In genomic region chr3:177831361-177831760, GRCh38 we compare ENCODE assay signal across 23 cellular contexts.
DNase-seq lines count a peak whose midpoint lies in the region; ATAC-seq and TF ChIP-seq lines count a peak whose summit lies in the region.
"Had no signal": no experiment of that assay in that cellular context is flagged by ENCODE, and none has a peak within 500 bp of the region (broad histone marks: within the 10 kb centered on the region; RNA-seq: fewer than 3 reads in every experiment).

No MANE protein-coding gene starts in this region.

- H3K4me1 Mint-ChIP-seq in Calu3 (ENCODE audit: low read depth, unreplicated experiment), result peaks cover 70% of the 10 kb centered on the region
- H3K4me1 Mint-ChIP-seq: immature natural killer cell had no signal

- no peaks in the 10 kb centered on the region for H3K79me2 ChIP-seq in osteoblast (ENCODE audit: insufficient read depth, low read length)

- H2AFZ ChIP-seq in osteoblast (ENCODE audit: low read length), result no peak overlapping the region

- H3K36me3 Mint-ChIP-seq in Calu3 (ENCODE audit: insufficient read depth, unreplicated experiment), result peaks cover 11% of the 10 kb centered on the region
- H3K36me3 Mint-ChIP-seq: immature natural killer cell; stimulated activated effector memory CD8-positive, alpha-beta T cell treated with anti-CD3 and anti-CD28 coated beads, Interleukin-12 subunit alpha, Interleukin-12 subunit beta, amount 100 ng/mL, for 72 hours; WTC11 had no signal

- H3K9me3 ChIP-seq in breast epithelium (no peaks in the 10 kb centered on the region), osteoblast (ENCODE audit: low read depth, low read length) (no peaks in the 10 kb centered on the region)
- H3K9me3 ChIP-seq: Peyer's patch, right lobe of liver, thoracic aorta had no signal

- no peak for ATAC-seq in HG02884 (IDR thresholded peaks at IDR 0.05; ENCODE audit: unreplicated experiment)
- ATAC-seq: right lobe of liver; stimulated activated effector memory CD8-positive, alpha-beta T cell treated with anti-CD3 and anti-CD28 coated beads, Interleukin-12 subunit alpha, Interleukin-12 subunit beta, amount 100 ng/mL, for 72 hours; WTC11 had no signal

- TF ChIP-seq POLR2A in breast epithelium (IDR thresholded peaks at IDR 0.05), result no peak

- no peaks in the 10 kb centered on the region for H3K27me3 Mint-ChIP-seq in Calu3 (ENCODE audit: unreplicated experiment)
- H3K27me3 Mint-ChIP-seq: CD4-positive, alpha-beta T cell had no signal

- no peak overlapping the region for H3K4me3 Mint-ChIP-seq in Calu3 (ENCODE audit: low read depth, unreplicated experiment)
- H3K4me3 Mint-ChIP-seq: CD4-positive, alpha-beta T cell; H9; immature natural killer cell; stimulated activated effector memory CD8-positive, alpha-beta T cell treated with anti-CD3 and anti-CD28 coated beads, Interleukin-12 subunit alpha, Interleukin-12 subunit beta, amount 100 ng/mL, for 72 hours; WTC11 had no signal

- H3K27ac ChIP-seq in breast epithelium, result peak overlapping the region; percentile 4 to 62
- peak overlapping the region; percentile 65 for H3K27ac ChIP-seq in osteoblast (ENCODE audit: low read depth, low read length)
- H3K27ac ChIP-seq: right lobe of liver, SK-N-MC had no signal

- no peaks in the 10 kb centered on the region for H3K27me3 ChIP-seq in breast epithelium
- H3K27me3 ChIP-seq in osteoblast (ENCODE audit: insufficient read depth, low read length), result no peaks in the 10 kb centered on the region
- H3K27me3 ChIP-seq: Peyer's patch, right lobe of liver had no signal

- TF ChIP-seq CTCF in Calu3 (IDR thresholded peaks at IDR 0.05; ENCODE audit: unreplicated experiment) (no peak), breast epithelium (IDR thresholded peaks at IDR 0.05) (no peak), osteoblast (IDR thresholded peaks at IDR 0.05; ENCODE audit: extremely low read depth, low read depth, low read length) (no peak)

- H3K36me3 ChIP-seq in breast epithelium (no peaks in the 10 kb centered on the region), osteoblast (ENCODE audit: insufficient read depth, low read length) (no peaks in the 10 kb centered on the region)
- H3K36me3 ChIP-seq: Peyer's patch, right lobe of liver, thoracic aorta had no signal

- no TSS peak for BruUV-seq in Calu3 (replicated peaks; lab: Mats Ljungman, UMichigan)

- H3K4me1 ChIP-seq in breast epithelium (peaks cover 0 to 8% of the 10 kb centered on the region in 2 donors), osteoblast (ENCODE audit: insufficient read depth, low read length) (peaks cover 49% of the 10 kb centered on the region)

- no peak overlapping the region for H3K4me2 ChIP-seq in osteoblast (ENCODE audit: insufficient read depth, low read length)

- intact Hi-C loops in Calu3 (cut with micrococcal nuclease; ENCODE audit: unreplicated experiment), result no loop called here
- intact Hi-C loops in breast epithelium (cut with DNase I; ENCODE audit: low total_unique reads), result no loop called here

- H3K27ac Mint-ChIP-seq in Calu3 (ENCODE audit: unreplicated experiment), result peak overlapping the region; percentile 9
- H3K27ac Mint-ChIP-seq: CD4-positive, alpha-beta T cell; H9; immature natural killer cell; stimulated activated effector memory CD8-positive, alpha-beta T cell treated with anti-CD3 and anti-CD28 coated beads, Interleukin-12 subunit alpha, Interleukin-12 subunit beta, amount 100 ng/mL, for 72 hours; WTC11 had no signal

- no peaks in the 10 kb centered on the region for H3K9me3 Mint-ChIP-seq in Calu3 (ENCODE audit: low read depth, unreplicated experiment)
- H3K9me3 Mint-ChIP-seq: CD4-positive, alpha-beta T cell; H9; immature natural killer cell; stimulated activated effector memory CD8-positive, alpha-beta T cell treated with anti-CD3 and anti-CD28 coated beads, Interleukin-12 subunit alpha, Interleukin-12 subunit beta, amount 100 ng/mL, for 72 hours; WTC11 had no signal

- DNase-seq in Calu3 (no peak), NCI-H146 (lab: John Stamatoyannopoulos, UW) (peak; percentile 51), breast epithelium (ENCODE audit: low spot score in 2 of 2) (no peak), osteoblast (ENCODE audit: insufficient read length, low spot score, missing footprints) (no peak), NCI-H1417 treated with DMSO at 0.1 percent for 48 hours (lab: John Stamatoyannopoulos, UW) (no peak), NCI-H1694 treated with DMSO at 0.1 percent for 48 hours (lab: John Stamatoyannopoulos, UW) (no peak)
- DNase-seq in activated effector memory CD4-positive, alpha-beta T cell treated with anti-CD3 and anti-CD28 coated beads, Interleukin-2, amount 50 U/mL, for 16 hours, result no peak
- DNase-seq: activated CD4-positive, alpha-beta T cell treated with anti-CD3 and anti-CD28 coated beads, Interleukin-2, amount 50 U/mL, for 48 hours; activated effector memory CD4-positive, alpha-beta T cell treated with Interleukin-2 at 50 U/mL for 16 hours; CD4-positive, alpha-beta T cell; DMS79 treated with DMSO at 0.1 percent for 48 hours; H9; immature natural killer cell; NCI-H1436; NK-92 treated with Interleukin-12 subunit alpha and Interleukin-12 subunit beta, amount 100 ng/mL, for 24 hours; occipital lobe; Peyer's patch; right lobe of liver had no signal

- H3K4me3 ChIP-seq in breast epithelium (no peak overlapping the region), osteoblast (ENCODE audit: insufficient read depth, low read length) (no peak overlapping the region)
- H3K4me3 ChIP-seq: Peyer's patch, right lobe of liver, SK-N-MC, thoracic aorta had no signal

- H4K20me1 ChIP-seq in osteoblast (ENCODE audit: insufficient read depth, low read length), result no peaks in the 10 kb centered on the region

- CTCF ChIA-PET in Calu3 (lab: Charles Lee), result no interaction called here
